In genomic region chr1:64745986-64746940, GRCh38 we compare ENCODE assay signal across 8 cellular contexts.
DNase-seq lines count a peak whose midpoint lies in the region; ATAC-seq and TF ChIP-seq lines count a peak whose summit lies in the region.

No MANE protein-coding gene starts in this region.

- H4K20me1 ChIP-seq in MM.1S (ENCODE audit: insufficient read depth, low read length): no peaks in the 10 kb centered on the region; the same call in 1 of the 2 replicates

- H3K27ac ChIP-seq in MM.1S (ENCODE audit: low read length) (peak overlapping the region; percentile 49; the same call in 1 of the 2 replicates), substantia nigra (ENCODE audit: low read depth, low read length, poor library complexity, severe bottlenecking) (peak overlapping the region; percentile 30)

- DNase-seq in DMS 273 treated with DMSO at 0.1 percent for 48 hours (lab: John Stamatoyannopoulos, UW): peak; percentile 16
- peak; percentile 13 for DNase-seq in MM.1S
- no peak for DNase-seq in astrocyte of the spinal cord (ENCODE audit: low read depth, low spot score)
- peak; percentile 21 for DNase-seq in kidney glomerular epithelial cell (lab: John Stamatoyannopoulos, UW)
- no peak for DNase-seq in substantia nigra (lab: John Stamatoyannopoulos, UW)
- no peak for DNase-seq in hippocampal formation (lab: John Stamatoyannopoulos, UW)

- H2AFZ ChIP-seq in MM.1S (ENCODE audit: low read length): no peak overlapping the region; the same call in 1 of the 2 replicates

- peaks cover 15% of the 10 kb centered on the region; the same call in 1 of the 2 replicates for H3F3A ChIP-seq in MM.1S (ENCODE audit: insufficient read depth, low read length)

- peak overlapping the region; percentile 79 for H3K4me2 ChIP-seq in MM.1S (ENCODE audit: low read depth, low read length)

- peak overlapping the region; percentile 77 for H3K4me3 ChIP-seq in MM.1S (ENCODE audit: low read length)
- H3K4me3 ChIP-seq in astrocyte of the spinal cord (ENCODE audit: low read depth, low read length): peak overlapping the region; percentile 62

- H3K36me3 ChIP-seq in MM.1S (replicated peaks; ENCODE audit: insufficient read depth, low read length): 0 out of 2 replicates have a peak, but pooled peaks cover 4% of the 10 kb centered on the region

- H3K9me2 ChIP-seq in MM.1S (replicated peaks; ENCODE audit: insufficient read depth, low read length): no peaks in the 10 kb centered on the region

- no peaks in the 10 kb centered on the region for H3K9me3 ChIP-seq in MM.1S (replicated peaks; ENCODE audit: insufficient read depth, low read length)

- ATAC-seq in HG02885 (IDR thresholded peaks at IDR 0.05; ENCODE audit: poor library complexity, unreplicated experiment): no peak
- ATAC-seq in HG03108 (IDR thresholded peaks at IDR 0.05; ENCODE audit: unreplicated experiment): no peak

- in situ Hi-C loops in astrocyte of the spinal cord (cut with HindIII; ENCODE audit: low sequenced_read_pairs): no loop called here

- TF ChIP-seq CTCF in MM.1S (IDR thresholded peaks at IDR 0.05; ENCODE audit: low read length) (no peak), astrocyte of the spinal cord (IDR thresholded peaks at IDR 0.05; ENCODE audit: low read depth, low read length) (no peak)

- H3K79me2 ChIP-seq in MM.1S (ENCODE audit: low read length): peaks cover 52% of the 10 kb centered on the region

- H3K9ac ChIP-seq in MM.1S (ENCODE audit: low read length): peak overlapping the region; percentile 65; the same call in 1 of the 2 replicates

- H3K4me1 ChIP-seq in MM.1S (ENCODE audit: low read length): peaks cover 13% of the 10 kb centered on the region

- no peaks in the 10 kb centered on the region for H3K27me3 ChIP-seq in MM.1S (replicated peaks; ENCODE audit: insufficient read depth, low read length)

Comparison
In these comparisons a context has a peak if more than half of its experiments do, and no peak if none do; other contexts are left out.
1. DNase-seq: peak in DMS 273 treated with DMSO at 0.1 percent for 48 hours (single experiment), MM.1S (single experiment) and kidney glomerular epithelial cell (single experiment); none in astrocyte of the spinal cord (single experiment), substantia nigra (0 of 49) and hippocampal formation (0 of 2).